In genomic region chr19:23395722-23396117, GRCh38 we compare ENCODE assay signal across 1 cellular context.
TF ChIP-seq lines count a peak whose summit lies in the region.

No MANE protein-coding gene starts in this region.

TF ChIP-seq in liver, 16 proteins besides CTCF, POLR2A, EP300 and RAD21:
- TF ChIP-seq ZBTB33 (IDR thresholded peaks at IDR 0.05): peak; percentile 15
